13 cellular contexts compared by ENCODE assay signal in the genomic region with DNA sequence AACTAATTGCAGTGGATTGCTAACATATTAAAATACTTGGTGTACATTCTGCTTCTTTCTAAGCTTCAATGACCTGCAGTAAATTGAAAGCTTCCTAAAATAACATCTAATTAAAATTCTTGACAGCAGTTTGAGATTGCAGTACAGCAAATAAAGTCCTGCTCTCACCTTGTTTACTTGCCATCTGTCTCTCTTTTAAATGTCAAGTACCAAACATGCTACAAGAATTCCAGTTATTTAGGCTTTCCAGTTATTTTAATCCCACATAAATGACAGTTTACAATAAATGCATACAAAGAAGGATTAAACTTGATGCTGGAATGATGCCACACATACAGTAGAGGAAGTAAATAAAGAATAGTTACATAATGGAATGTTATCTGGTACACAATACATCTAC. TPM values are rescaled to one million over a fixed set of nuclear protein-coding genes. Genes with fewer than 3 reads are reported as not detected.
DNase-seq lines count a peak whose midpoint lies in the region; ATAC-seq, FAIRE-seq and TF ChIP-seq lines count a peak whose summit lies in the region.
"Had no signal": no experiment of that assay in that cellular context is flagged by ENCODE, and none has a peak within 500 bp of the region (broad histone marks: within the 10 kb centered on the region; RNA-seq: fewer than 3 reads in every experiment).

No MANE protein-coding gene starts in this region.

- H3K9me2 ChIP-seq in Karpas-422 (replicated peaks; ENCODE audit: insufficient read depth, low read length) = no peaks in the 10 kb centered on the region

- BruUV-seq in GM12878 (replicated peaks; lab: Mats Ljungman, UMichigan) = no TSS peak

- no peak for DNase-seq in activated CD8-positive, alpha-beta memory T cell treated with anti-CD3 and anti-CD28 coated beads, Interleukin-2, amount 10 ng/mL, durations not matched to agents 7 days and 5 days
- DNase-seq in activated CD8-positive, alpha-beta memory T cell treated with anti-CD3 and anti-CD28 coated beads for 24 hours = no peak
- no peak for DNase-seq in Karpas-422
- DNase-seq in GM12878 (ENCODE audit: low read depth, low spot score) = no peak
- DNase-seq in renal cortical epithelial cell (ENCODE audit: low read depth) = peak; percentile 76
- DNase-seq in hippocampal formation (lab: John Stamatoyannopoulos, UW) = no peak
- DNase-seq in NCI-H510A treated with DMSO at 0.1 percent for 48 hours (lab: John Stamatoyannopoulos, UW) = no peak
- DNase-seq in medulla oblongata (ENCODE audit: extremely low spot score) = no peak
- DNase-seq: activated gamma-delta T cell treated with Interleukin-2 at 50 U/mL for 16 hours; effector memory CD4-positive, alpha-beta T cell; hypothalamus had no signal

- H3K36me3 Mint-ChIP-seq in activated CD8-positive, alpha-beta memory T cell treated with anti-CD3 and anti-CD28 coated beads, Interleukin-2, amount 10 ng/mL, durations not matched to agents 7 days and 5 days = peaks cover 65% of the 10 kb centered on the region

- H3K4me3 ChIP-seq in Karpas-422 (ENCODE audit: low read length) = no peak overlapping the region
- peak overlapping the region; percentile 42; the same call in 1 of the 2 replicates for H3K4me3 ChIP-seq in GM12878

- H4K20me1 ChIP-seq in Karpas-422 (ENCODE audit: insufficient read depth, low read depth, low read length) (no peaks in the 10 kb centered on the region), GM12878 (ENCODE audit: control insufficient read depth, insufficient read depth) (no peaks in the 10 kb centered on the region)

- in situ Hi-C loops in GM12878 (cut with MboI) = no loop called here

- H3K36me3 ChIP-seq in Karpas-422 (ENCODE audit: insufficient read depth, low read length) = peaks cover 23% of the 10 kb centered on the region
- peaks cover 0 to 7% of the 10 kb centered on the region in 2 experiments; a peak in 3 of 4 replicates for H3K36me3 ChIP-seq in GM12878 (ENCODE audit: control insufficient read depth in 2 of 2, insufficient read depth in 2 of 2, low read length in 1 of 2)

- no peak for ATAC-seq in activated CD8-positive, alpha-beta memory T cell treated with anti-CD3 and anti-CD28 coated beads, Interleukin-2, amount 10 ng/mL, durations not matched to agents 7 days and 5 days
- ATAC-seq in GM12878 = no peak

- TF ChIP-seq CTCF in GM12878 (IDR thresholded peaks at IDR 0.05 in 2 of 3, conservative IDR thresholded peaks at IDR 0.05 in 1 of 3; ENCODE audit: control insufficient read depth in 2 of 3, extremely low read depth in 1 of 3, insufficient read depth in 1 of 3, low read depth in 3 of 3, low read length in 3 of 3) = no peak

- intact Hi-C loops in GM12878 (cut with micrococcal nuclease; ENCODE audit: unreplicated experiment) = loop anchor here (2.0 to 10.0 kb wide), 6 partner anchors 33 to 419 kb away; no protein-coding TSS in a partner anchor

- TF ChIP-seq RAD21 in GM12878 (IDR thresholded peaks at IDR 0.05; ENCODE audit: insufficient read depth, low read depth, low read length) = no peak

- no peak for TF ChIP-seq POLR2A in GM12878 (IDR thresholded peaks at IDR 0.05; ENCODE audit: low read depth, low read length)

- CTCF ChIA-PET in activated CD8-positive, alpha-beta memory T cell treated with anti-CD3 and anti-CD28 coated beads, Interleukin-2, amount 10 ng/mL, durations not matched to agents 7 days and 5 days (lab: Charles Lee) = interaction anchor here (1.5 kb wide), 1 partner anchor 32 kb away, joined by 4 read pairs; no protein-coding TSS in a partner anchor
- CTCF ChIA-PET in GM12878 (lab: Yijun Ruan, JAX) = interaction anchor here (0.9 to 1.4 kb wide), 7 partner anchors 9 to 148 kb away, joined by 3 to 4 read pairs (median 4); no protein-coding TSS in a partner anchor

- peaks cover 94% of the 10 kb centered on the region for H3K79me2 ChIP-seq in Karpas-422 (ENCODE audit: low read length)
- H3K79me2 ChIP-seq in GM12878 (ENCODE audit: control insufficient read depth, insufficient read depth, low read length) = peaks cover 16% of the 10 kb centered on the region

- peak overlapping the region; percentile 83 for H3K27ac Mint-ChIP-seq in activated CD8-positive, alpha-beta memory T cell treated with anti-CD3 and anti-CD28 coated beads, Interleukin-2, amount 10 ng/mL, durations not matched to agents 7 days and 5 days

- H3K9me3 ChIP-seq in Karpas-422 (ENCODE audit: low read length) (no peaks in the 10 kb centered on the region), GM12878 (replicated peaks; ENCODE audit: control insufficient read depth, insufficient read depth, low read length) (peaks cover 3% of the 10 kb centered on the region; the same call in 2 of the 3 replicates)

- POLR2A ChIA-PET in GM12878 (lab: Charles Lee) = interaction anchor here (1.1 to 4.5 kb wide), 6 partner anchors 8 to 418 kb away, joined by 3 to 29 read pairs (median 8); a partner anchor contains a TSS

- H3K9me3 Mint-ChIP-seq in activated CD8-positive, alpha-beta memory T cell treated with anti-CD3 and anti-CD28 coated beads, Interleukin-2, amount 10 ng/mL, durations not matched to agents 7 days and 5 days (ENCODE audit: low read depth) = no peaks in the 10 kb centered on the region

- SMC1A ChIA-PET in GM12878 (lab: Charles Lee; ENCODE audit: uncharacterized antibody, unreplicated experiment) = interaction anchor here (0.9 to 7.8 kb wide), 23 partner anchors 8 to 349 kb away, joined by 3 to 101 read pairs (median 6); a partner anchor contains a TSS

- RAD21 ChIA-PET in GM12878 (lab: Charles Lee; ENCODE audit: unreplicated experiment) = interaction anchor here (1.0 to 6.3 kb wide), 19 partner anchors 9 to 465 kb away, joined by 3 to 119 read pairs (median 7); a partner anchor contains a TSS

- H3K27ac ChIP-seq in Karpas-422 (ENCODE audit: low read length) = peak overlapping the region; percentile 51
- peak overlapping the region; percentile 86 for H3K27ac ChIP-seq in GM12878 (ENCODE audit: control insufficient read depth, insufficient read depth)
- H3K27ac ChIP-seq: C4-2B had no signal

- H3K4me3 Mint-ChIP-seq in activated CD8-positive, alpha-beta memory T cell treated with anti-CD3 and anti-CD28 coated beads, Interleukin-2, amount 10 ng/mL, durations not matched to agents 7 days and 5 days = peak overlapping the region; percentile 74

- H3K4me2 ChIP-seq in Karpas-422 (ENCODE audit: low read depth, low read length, poor library complexity, severe bottlenecking) (peak overlapping the region; percentile 14), GM12878 (ENCODE audit: control insufficient read depth, insufficient read depth) (peak overlapping the region; percentile 77)

- H3K4me1 Mint-ChIP-seq in activated CD8-positive, alpha-beta memory T cell treated with anti-CD3 and anti-CD28 coated beads, Interleukin-2, amount 10 ng/mL, durations not matched to agents 7 days and 5 days = peaks cover 80% of the 10 kb centered on the region

- no peak overlapping the region for H3K9ac ChIP-seq in Karpas-422 (ENCODE audit: low read length)
- no peak overlapping the region for H3K9ac ChIP-seq in GM12878 (ENCODE audit: control insufficient read depth, insufficient read depth, low read length)

- peaks cover 96% of the 10 kb centered on the region for H3K4me1 ChIP-seq in Karpas-422 (ENCODE audit: low read length)
- peaks cover 35% of the 10 kb centered on the region for H3K4me1 ChIP-seq in GM12878 (ENCODE audit: control insufficient read depth, insufficient read depth, low read length)

- no peaks in the 10 kb centered on the region for H3K27me3 Mint-ChIP-seq in activated CD8-positive, alpha-beta memory T cell treated with anti-CD3 and anti-CD28 coated beads, Interleukin-2, amount 10 ng/mL, durations not matched to agents 7 days and 5 days

- FAIRE-seq in GM12878 (lab: Jason Lieb, UNC) = no peak
- FAIRE-seq: TTC549 had no signal

- TF ChIP-seq EP300 in GM12878 (IDR thresholded peaks at IDR 0.05; ENCODE audit: borderline replicate concordance in 1 of 2, control insufficient read depth in 1 of 2, low read depth in 2 of 2, low read length in 2 of 2) = no peak

- H2AFZ ChIP-seq in Karpas-422 (ENCODE audit: low read length) (no peak overlapping the region), GM12878 (ENCODE audit: control insufficient read depth, low read depth, low read length) (no peak overlapping the region)

- H3K27me3 ChIP-seq in Karpas-422 (ENCODE audit: low read length) (no peaks in the 10 kb centered on the region), GM12878 (replicated peaks in 1 of 2; ENCODE audit: control insufficient read depth in 2 of 2, insufficient read depth in 2 of 2, low read length in 1 of 2) (no peaks in the 10 kb centered on the region)

TF ChIP-seq in GM12878, 131 proteins besides CTCF, POLR2A, EP300 and RAD21:
- TF ChIP-seq ESRRA (IDR thresholded peaks at IDR 0.05; ENCODE audit: low read length) (no peak), JUNB (IDR thresholded peaks at IDR 0.05) (no peak), MEF2B (IDR thresholded peaks at IDR 0.05; ENCODE audit: partially characterized antibody, poor library complexity, severe bottlenecking) (peak; percentile 9)

RNA-seq across cellular contexts. Expression of a gene that starts 33.2 kb away (rescaled TPM):
- total RNA-seq in activated CD8-positive, alpha-beta memory T cell treated with anti-CD3 and anti-CD28 coated beads, Interleukin-2, amount 10 ng/mL, durations not matched to agents 7 days and 5 days = 100 to 1,000 TPM; 125 to 158 TPM
- 94.9 and 98.8 TPM in 2 replicates for total RNA-seq in Karpas-422 (2014; rRNA removed; shearing (Covaris generic); ENCODE audit: low replicate concordance)
- total RNA-seq in GM12878 (2013; cell fraction: nucleolus; rRNA removed) = 1,014 and 1,112 TPM in 2 replicates
- 27.3 and 28.9 TPM in 2 replicates for total RNA-seq in GM12878 (2014; rRNA removed)
- total RNA-seq in GM12878 (2014; rRNA removed; fragmentation: Illumina TruSeq; extraction: Trizol) = 40.5 and 45.0 TPM in 2 replicates
- 56.4 and 57.6 TPM in 2 replicates for total RNA-seq in GM12878 (2021)
- 23.4 TPM for polyA plus RNA-seq in GM12878 (2011; ENCODE audit: low read depth)
- 107 and 119 TPM in 2 replicates for polyA plus RNA-seq in GM12878 (2011; rRNA removed)
- 49.4 and 66.2 TPM in 2 replicates for polyA plus RNA-seq in GM12878 (2011; cell fraction: cytosol; rRNA removed)
- polyA plus RNA-seq in GM12878 (2011; cell fraction: nucleus; rRNA removed) = 101 and 108 TPM in 2 replicates
- polyA plus RNA-seq in GM12878 (2012) = 36.8 and 37.8 TPM in 2 replicates
- polyA plus RNA-seq in GM12878 (2014; fragmentation: Illumina TruSeq; extraction: Trizol) = 46.3 and 51.7 TPM in 2 replicates
- polyA plus RNA-seq in GM12878 (2014; fragmentation: Nextera tagmentation; extraction: Ambion mirVana) = 10 to 100 TPM; 17.2 to 17.6 TPM
- polyA plus RNA-seq in GM12878 (2014; rRNA removed) = 30.4 and 30.8 TPM in 2 replicates
- polyA plus RNA-seq in GM12878 (2016; fragmentation: Nextera tagmentation; extraction: Ambion mirVana) = 10 to 100 TPM; 43.4 to 47.4 TPM
- 146 and 149 TPM in 2 replicates for polyA minus RNA-seq in GM12878 (2011; rRNA and poly(A)+ RNA removed)
- polyA minus RNA-seq in GM12878 (2011; cell fraction: cytosol; rRNA and poly(A)+ RNA removed) = 29.0 and 34.4 TPM in 2 replicates
- 262 and 381 TPM in 2 replicates for polyA minus RNA-seq in GM12878 (2011; cell fraction: nucleus; rRNA and poly(A)+ RNA removed)
- 11.3 and 94.7 TPM in 2 replicates for total RNA-seq in renal cortical epithelial cell
